Comparison of ENCODE assay signal across 16 cellular contexts in genomic region chr15:23532019-23532418, GRCh38. TPM values are rescaled to one million over a fixed set of nuclear protein-coding genes. Genes with fewer than 3 reads are reported as not detected.
DNase-seq lines count a peak whose midpoint lies in the region; ATAC-seq and TF ChIP-seq lines count a peak whose summit lies in the region.
"Had no signal": no experiment of that assay in that cellular context is flagged by ENCODE, and none has a peak within 500 bp of the region (broad histone marks: within the 10 kb centered on the region; RNA-seq: fewer than 3 reads in every experiment).

No MANE protein-coding gene starts in this region.

- no peak for TF ChIP-seq CTCF in upper lobe of right lung (IDR thresholded peaks at IDR 0.05)

- no peak overlapping the region for H3K27ac Mint-ChIP-seq in T-helper 17 cell
- H3K27ac Mint-ChIP-seq: activated naive CD8-positive, alpha-beta T cell treated with anti-CD3 and anti-CD28 coated beads, Interleukin-2, amount 50 U/mL, for 24 hours; B cell had no signal

- H3K4me3 ChIP-seq in upper lobe of right lung: no peak overlapping the region
- H3K4me3 ChIP-seq: spleen had no signal

- intact Hi-C loops in upper lobe of right lung (cut with DNase I): no loop called here

- no peaks in the 10 kb centered on the region for H3K36me3 Mint-ChIP-seq in T-helper 17 cell (ENCODE audit: low read depth)

- H3K9me3 ChIP-seq in T-helper 17 cell (ENCODE audit: control insufficient read depth, low read length, poor library complexity, severe bottlenecking) (no peaks in the 10 kb centered on the region), upper lobe of right lung (no peaks in the 10 kb centered on the region)

- no peaks in the 10 kb centered on the region for H3K36me3 ChIP-seq in upper lobe of right lung
- H3K36me3 ChIP-seq: spleen had no signal

- no peaks in the 10 kb centered on the region for H3K27me3 ChIP-seq in upper lobe of right lung
- H3K27me3 ChIP-seq: spleen had no signal

- no peaks in the 10 kb centered on the region for H3K4me1 ChIP-seq in upper lobe of right lung
- H3K4me1 ChIP-seq: spleen had no signal

- H3K27me3 Mint-ChIP-seq in T-helper 17 cell: no peaks in the 10 kb centered on the region
- H3K27me3 Mint-ChIP-seq: activated naive CD8-positive, alpha-beta T cell treated with anti-CD3 and anti-CD28 coated beads, Interleukin-2, amount 50 U/mL, for 24 hours; B cell had no signal

- ATAC-seq in T-helper 17 cell (no peak), upper lobe of right lung (no peak), GM21576 (IDR thresholded peaks at IDR 0.05; ENCODE audit: unreplicated experiment) (no peak)
- ATAC-seq: activated naive CD8-positive, alpha-beta T cell treated with anti-CD3 and anti-CD28 coated beads, Interleukin-2, amount 50 U/mL, for 24 hours; stimulated activated naive CD8-positive, alpha-beta T cell treated with anti-CD3 and anti-CD28 coated beads, Interleukin-15, Interleukin-2, amounts not matched to agents 100 U/mL and 50 U/mL, for 24 hours had no signal

- H3K4me1 Mint-ChIP-seq in T-helper 17 cell: no peaks in the 10 kb centered on the region
- H3K4me1 Mint-ChIP-seq: activated naive CD8-positive, alpha-beta T cell treated with anti-CD3 and anti-CD28 coated beads, Interleukin-2, amount 50 U/mL, for 24 hours; B cell had no signal

- DNase-seq in COLO829 (ENCODE audit: low spot score) (peak; percentile 96), HT1080 (ENCODE audit: low read depth) (peak; percentile 5), RPMI7951 (ENCODE audit: low read depth) (peak; percentile 48), inferior parietal cortex (ENCODE audit: extremely low spot score) (peak; percentile 66), T-helper 17 cell (no peak), upper lobe of right lung (no peak), NCI-H2107 treated with DMSO at 0.1 percent for 48 hours (lab: John Stamatoyannopoulos, UW; ENCODE audit: unreplicated experiment) (no peak)
- DNase-seq: activated naive CD8-positive, alpha-beta T cell treated with anti-CD3 and anti-CD28 coated beads, Interleukin-2, amount 50 U/mL, for 24 hours; activated T-cell treated with anti-CD3 and anti-CD28 coated beads, Interleukin-2, amount 50 U/mL, for 48 hours; DMS153; spleen; stimulated activated naive CD8-positive, alpha-beta T cell treated with anti-CD3 and anti-CD28 coated beads, Interleukin-15, Interleukin-2, amounts not matched to agents 100 U/mL and 50 U/mL, for 24 hours had no signal

- no peak overlapping the region for H3K4me3 Mint-ChIP-seq in T-helper 17 cell
- H3K4me3 Mint-ChIP-seq: activated naive CD8-positive, alpha-beta T cell treated with anti-CD3 and anti-CD28 coated beads, Interleukin-2, amount 50 U/mL, for 24 hours; B cell had no signal

- no peak overlapping the region for H3K27ac ChIP-seq in upper lobe of right lung
- H3K27ac ChIP-seq: spleen had no signal

RNA-seq across cellular contexts. Expression of gene MKRN3, which starts 33.5 kb away (rescaled TPM):
- 14.5 and 14.6 TPM in 2 replicates for total RNA-seq in HT1080 (2014; rRNA removed; shearing (Covaris generic))
- polyA plus RNA-seq in HT1080 (2015; cell fraction: cytosol; rRNA removed): 7.6 and 14.0 TPM in 2 replicates
- 19.7 and 21.3 TPM in 2 replicates for polyA plus RNA-seq in HT1080 (2015; cell fraction: nucleus; rRNA removed)
- total RNA-seq in RPMI7951 (2014; rRNA removed; shearing (Covaris generic)): 3.5 and 3.6 TPM in 2 replicates
- under 1 TPM; 0.55 to 0.86 TPM for total RNA-seq in T-helper 17 cell
- 2.5 TPM for total RNA-seq in upper lobe of right lung
- total RNA-seq: osteocyte had no signal
- polyA plus RNA-seq: keratinocyte had no signal

Comparison
In these comparisons a context has a peak if more than half of its experiments do, and no peak if none do; other contexts are left out.
1. DNase-seq: peak in COLO829 (single experiment), HT1080 (single experiment), RPMI7951 (single experiment) and inferior parietal cortex (single experiment); none in T-helper 17 cell (0 of 3), upper lobe of right lung (single experiment) and NCI-H2107 treated with DMSO at 0.1 percent for 48 hours (single experiment).